In the genomic region with DNA sequence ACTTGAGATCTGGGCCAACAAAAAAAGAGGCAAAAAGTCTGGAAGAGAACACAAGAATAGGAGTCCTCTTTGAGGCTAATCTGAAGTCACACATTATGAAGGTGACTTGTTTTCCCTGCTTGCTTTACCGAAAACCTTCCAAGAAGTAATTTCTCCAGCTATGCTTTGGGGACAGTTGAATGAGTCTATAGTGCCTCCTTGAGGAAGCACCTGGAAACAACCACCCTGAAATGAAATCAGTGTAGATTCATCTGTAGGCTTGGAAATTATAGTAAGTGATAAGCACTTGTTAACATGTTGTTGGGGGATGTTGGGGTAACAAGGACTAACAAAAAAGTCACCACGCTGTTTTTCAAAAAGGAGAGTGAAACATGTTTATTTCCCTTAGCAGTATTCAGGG, we compare ENCODE assay signal across 11 cellular contexts. TPM values are rescaled to one million over a fixed set of nuclear protein-coding genes. Genes with fewer than 3 reads are reported as not detected.
DNase-seq lines count a peak whose midpoint lies in the region; ATAC-seq and TF ChIP-seq lines count a peak whose summit lies in the region.
"Had no signal": no experiment of that assay in that cellular context is flagged by ENCODE, and none has a peak within 500 bp of the region (broad histone marks: within the 10 kb centered on the region; RNA-seq: fewer than 3 reads in every experiment).

No MANE protein-coding gene starts in this region.

- no peak overlapping the region for H3K4me3 ChIP-seq in DOHH2 (ENCODE audit: low read length)
- H3K4me3 ChIP-seq in adipocyte (ENCODE audit: low read length): no peak overlapping the region
- no peak overlapping the region for H3K4me3 ChIP-seq in lung

- H3K4me1 ChIP-seq in DOHH2 (ENCODE audit: control insufficient read depth, low read length) (no peaks in the 10 kb centered on the region), adipocyte (ENCODE audit: control insufficient read depth, insufficient read depth, low read length) (peaks cover 36% of the 10 kb centered on the region), lung (ENCODE audit: control insufficient read depth in 2 of 2, insufficient read depth in 2 of 2, low read length in 2 of 2) (peaks cover 0 to 2% of the 10 kb centered on the region in 2 donors)

- TF ChIP-seq CTCF in DOHH2 (IDR thresholded peaks at IDR 0.05; ENCODE audit: low read depth, low read length, poor library complexity, severe bottlenecking): peak; percentile 34
- TF ChIP-seq CTCF in lung (IDR thresholded peaks at IDR 0.05; ENCODE audit: control extremely low read depth, extremely low read depth): peak; percentile 5

- WGBS in lung, 2 donors: 79 to 80% methylated on average over 2 of the region's 2 CpGs

- ATAC-seq in lung (ENCODE audit: insufficient read depth, low FRiP score) (no peak), GM18511 (IDR thresholded peaks at IDR 0.05; ENCODE audit: unreplicated experiment) (no peak), GM21390 (IDR thresholded peaks at IDR 0.05; ENCODE audit: unreplicated experiment) (no peak)
- ATAC-seq: effector memory CD8-positive, alpha-beta T cell had no signal

- peaks cover 4% of the 10 kb centered on the region; the same call in 1 of the 2 replicates for H3K27me3 ChIP-seq in DOHH2 (ENCODE audit: control insufficient read depth, low read length)
- no peaks in the 10 kb centered on the region for H3K27me3 ChIP-seq in adipocyte (replicated peaks; ENCODE audit: control insufficient read depth, insufficient read depth, low read length)
- no peaks in the 10 kb centered on the region for H3K27me3 ChIP-seq in lung (ENCODE audit: control insufficient read depth, insufficient read depth)

- no peaks in the 10 kb centered on the region for H4K20me1 ChIP-seq in DOHH2 (ENCODE audit: control insufficient read depth, insufficient read depth, low read depth, low read length)

- H3K79me2 ChIP-seq in DOHH2 (ENCODE audit: control insufficient read depth, low read length): no peaks in the 10 kb centered on the region

- no peaks in the 10 kb centered on the region for H3K36me3 ChIP-seq in DOHH2 (ENCODE audit: control insufficient read depth, low read length)
- H3K36me3 ChIP-seq in adipocyte (ENCODE audit: control insufficient read depth, insufficient read depth, low read length, severe bottlenecking): no peaks in the 10 kb centered on the region
- no peaks in the 10 kb centered on the region for H3K36me3 ChIP-seq in lung (ENCODE audit: control insufficient read depth in 2 of 2, insufficient read depth in 2 of 2, low read length in 2 of 2)

- peak overlapping the region; percentile 43 for H3K9ac ChIP-seq in adipocyte (ENCODE audit: low read length)

- DNase-seq in KBM-7 (peak; percentile 45), adipocyte (ENCODE audit: low read depth) (no peak), lung (ENCODE audit: low spot score) (no peak), NCI-H82 treated with DMSO at 0.1 percent for 48 hours (lab: John Stamatoyannopoulos, UW; ENCODE audit: unreplicated experiment) (no peak), occipital lobe (lab: John Stamatoyannopoulos, UW) (no peak)
- DNase-seq: activated CD4-positive, CD25-positive, alpha-beta regulatory T cell treated with anti-CD3 and anti-CD28 coated beads, Interleukin-2, amount 50 U/mL, for 72 hours had no signal

- H3K27ac ChIP-seq in DOHH2 (ENCODE audit: low read depth, low read length): no peak overlapping the region
- no peak overlapping the region for H3K27ac ChIP-seq in lung (ENCODE audit: low read depth in 1 of 2, low read length in 1 of 2)

- H3K9me3 ChIP-seq in DOHH2 (ENCODE audit: control insufficient read depth, insufficient read depth, low read length) (no peaks in the 10 kb centered on the region), adipocyte (ENCODE audit: control insufficient read depth, low read length) (no peaks in the 10 kb centered on the region), lung (ENCODE audit: control insufficient read depth in 2 of 2, insufficient read depth in 1 of 2, low read length in 1 of 2) (no peaks in the 10 kb centered on the region)

- H3F3A ChIP-seq in DOHH2 (ENCODE audit: control insufficient read depth, insufficient read depth): no peaks in the 10 kb centered on the region

- H3K4me2 ChIP-seq in DOHH2 (ENCODE audit: low read length): no peak overlapping the region

- H3K9me2 ChIP-seq in DOHH2 (replicated peaks; ENCODE audit: control insufficient read depth, low read length): no peaks in the 10 kb centered on the region

- in situ Hi-C loops in KBM-7 (cut with MboI; ENCODE audit: low pct_unique_long_range_greater_than_20kb, low sequenced_read_pairs): loop anchor here (5.0 kb wide), 1 partner anchor 130 kb away; no protein-coding TSS in a partner anchor

RNA-seq across cellular contexts. Expression of a gene that starts 23.4 kb away (rescaled TPM):
- total RNA-seq in lung (not detected), occipital lobe (not detected)
- polyA plus RNA-seq in lung: not detected
- polyA plus RNA-seq: IgD-negative memory B cell had no signal

RNA-seq across cellular contexts. Expression of a gene that starts 41.6 kb away (rescaled TPM):
- total RNA-seq in lung: not detected
- polyA plus RNA-seq in lung: under 1 TPM in 1 of 2 donors, not detected in 1; 0.02 TPM
- not detected for total RNA-seq in occipital lobe
- polyA plus RNA-seq: IgD-negative memory B cell had no signal
